In the genomic region with DNA sequence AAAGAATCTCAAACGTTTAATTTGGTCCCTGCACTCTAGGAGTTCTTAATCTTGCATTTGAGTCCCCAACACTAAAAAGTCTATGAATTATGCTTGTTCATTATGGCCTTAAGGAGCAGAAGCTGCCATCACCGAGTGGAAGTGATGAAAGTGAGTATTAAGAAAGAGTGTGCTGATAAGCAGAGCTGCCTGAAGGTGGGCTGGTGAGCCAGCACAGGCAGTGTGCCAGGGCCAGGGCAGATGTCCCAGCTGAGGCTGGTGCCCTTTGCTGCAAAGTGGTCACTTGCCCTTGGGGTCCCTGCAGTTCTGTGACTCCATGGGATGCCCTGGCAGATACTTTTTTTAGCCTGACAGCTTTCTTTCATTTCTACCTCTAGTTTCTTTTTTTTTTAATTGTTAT, we compare ENCODE assay signal across 16 cellular contexts.
DNase-seq lines count a peak whose midpoint lies in the region; ATAC-seq and TF ChIP-seq lines count a peak whose summit lies in the region.
"Had no signal": no experiment of that assay in that cellular context is flagged by ENCODE, and none has a peak within 500 bp of the region (broad histone marks: within the 10 kb centered on the region; RNA-seq: fewer than 3 reads in every experiment).

No MANE protein-coding gene starts in this region.

- no peak for TF ChIP-seq EP300 in transverse colon (IDR thresholded peaks at IDR 0.05; ENCODE audit: low read depth)

- no peaks in the 10 kb centered on the region for H3K4me1 ChIP-seq in BE2C
- H3K4me1 ChIP-seq in HEK293 (ENCODE audit: control insufficient read depth, insufficient read depth, low read length) = no peaks in the 10 kb centered on the region
- H3K4me1 ChIP-seq in heart left ventricle = peaks cover 0 to 37% (median 15%) of the 10 kb centered on the region in 12 donors
- H3K4me1 ChIP-seq in transverse colon = no peaks in the 10 kb centered on the region

- peaks cover 12% of the 10 kb centered on the region for H3K27me3 Mint-ChIP-seq in activated B cell treated with CpG ODN at 0.5 μM for 24 hours

- DNase-seq in BE2C (peak; percentile 22), activated B cell treated with CpG ODN at 0.5 μM for 24 hours (no peak), heart left ventricle (peak in 2 of 5 donors; percentile 63 to 73), GDM1 (lab: John Stamatoyannopoulos, UW) (no peak), transverse colon (no peak), mucosa of gallbladder (ENCODE audit: low spot score) (no peak)
- DNase-seq in NK-92 treated with Interleukin-12 subunit alpha and Interleukin-12 subunit beta, amount 100 ng/mL, for 24 hours (lab: John Stamatoyannopoulos, UW) = no peak
- DNase-seq: activated CD4-positive, alpha-beta T cell treated with anti-CD3 and anti-CD28 coated beads for 1 hour; central memory CD4-positive, alpha-beta T cell; foreskin melanocyte; stimulated activated CD4-positive, alpha-beta T cell treated with anti-CD3 and anti-CD28 coated beads, Interleukin-15, amount 100 ng/mL, for 24 hours had no signal

- in situ Hi-C loops in transverse colon (cut with MboI; ENCODE audit: low pct_ligation_motif_present in 1 of 4, low pct_unique_long_range_greater_than_20kb in 1 of 4, low sequenced_read_pairs in 3 of 4) = no loop called here

- H3K27ac ChIP-seq in HEK293 (ENCODE audit: extremely low read depth, low read depth, low read length) (no peak overlapping the region), heart left ventricle (peak overlapping the region in 8 of 12 donors; percentile 3 to 78 (median 58)), transverse colon (peak overlapping the region in 1 of 4 donors; percentile 46)
- H3K27ac ChIP-seq: C4-2B had no signal

- H3K4me3 ChIP-seq in BE2C (ENCODE audit: low read depth, low read length) (no peak overlapping the region), HEK293 (ENCODE audit: low read depth, low read length) (no peak overlapping the region), heart left ventricle (peak overlapping the region in 1 of 12 donors; percentile 1), transverse colon (no peak overlapping the region)
- H3K4me3 ChIP-seq: K562 had no signal

- TF ChIP-seq CTCF in BE2C (IDR thresholded peaks at IDR 0.05; ENCODE audit: low read depth, low read length) (0 out of 2 replicates have a peak, but pooled peaks have one; percentile 11), HEK293 (tag by site-specific recombination; IDR thresholded peaks at IDR 0.05) (0 out of 2 replicates have a peak, but pooled peaks have one; percentile 12), activated B cell treated with CpG ODN at 0.5 μM for 24 hours (IDR thresholded peaks at IDR 0.05) (no peak), heart left ventricle (IDR thresholded peaks at IDR 0.05) (no peak), transverse colon (IDR thresholded peaks at IDR 0.05) (no peak)

- H3K9me3 ChIP-seq in BE2C (no peaks in the 10 kb centered on the region), HEK293 (ENCODE audit: control insufficient read depth, insufficient read depth, low read depth, low read length) (no peaks in the 10 kb centered on the region), heart left ventricle (peaks cover 0 to 2% (median 0%) of the 10 kb centered on the region in 12 donors), transverse colon (no peaks in the 10 kb centered on the region)

- no peaks in the 10 kb centered on the region for H3K36me3 ChIP-seq in BE2C
- H3K36me3 ChIP-seq in HEK293 (ENCODE audit: control insufficient read depth in 2 of 2, insufficient read depth in 1 of 2, low read length in 2 of 2) = no peaks in the 10 kb centered on the region
- H3K36me3 ChIP-seq in heart left ventricle = no peaks in the 10 kb centered on the region
- H3K36me3 ChIP-seq in transverse colon = no peaks in the 10 kb centered on the region

- POLR2A ChIA-PET in HEK293 (lab: Yijun Ruan, JAX) (no interaction called here), activated B cell treated with CpG ODN at 0.5 μM for 24 hours (lab: Charles Lee) (interaction anchor here (1.5 kb wide), 1 partner anchor 105 kb away, joined by 4 read pairs; no protein-coding TSS in a partner anchor)

- peak overlapping the region; percentile 66 for H3K4me3 Mint-ChIP-seq in activated B cell treated with CpG ODN at 0.5 μM for 24 hours
- H3K4me3 Mint-ChIP-seq: activated T-helper 17 cell treated with anti-CD3 and anti-CD28 coated beads, Interleukin-2, amount 50 U/mL, for 72 hours; neural crest cell had no signal

- ATAC-seq in activated B cell treated with CpG ODN at 0.5 μM for 24 hours (ENCODE audit: low read depth) = no peak
- peak in 3 of 4 donors; percentile 29 to 71 (median 66) for ATAC-seq in heart left ventricle
- ATAC-seq: activated T-helper 17 cell treated with anti-CD3 and anti-CD28 coated beads, Interleukin-2, amount 50 U/mL, for 72 hours; K562 had no signal

- H3K9me3 Mint-ChIP-seq in activated B cell treated with CpG ODN at 0.5 μM for 24 hours = no peaks in the 10 kb centered on the region
- H3K9me3 Mint-ChIP-seq: activated T-helper 17 cell treated with anti-CD3 and anti-CD28 coated beads, Interleukin-2, amount 50 U/mL, for 72 hours; neural crest cell had no signal

- CTCF ChIA-PET in HEK293 (lab: Yijun Ruan, JAX) (interaction anchor here (0.7 to 1.3 kb wide), 4 partner anchors 8 to 1036 kb away, joined by 3 to 7 read pairs (median 4); no protein-coding TSS in a partner anchor), activated B cell treated with CpG ODN at 0.5 μM for 24 hours (lab: Charles Lee) (no interaction called here)

- H3K27me3 ChIP-seq in BE2C = no peaks in the 10 kb centered on the region
- peaks cover 0 to 5% (median 0%) of the 10 kb centered on the region in 9 donors for H3K27me3 ChIP-seq in heart left ventricle
- H3K27me3 ChIP-seq in transverse colon = no peaks in the 10 kb centered on the region

- TF ChIP-seq POLR2A in heart left ventricle (IDR thresholded peaks at IDR 0.05) (no peak), transverse colon (IDR thresholded peaks at IDR 0.05) (no peak)

- peaks cover 43% of the 10 kb centered on the region for H3K4me1 Mint-ChIP-seq in activated B cell treated with CpG ODN at 0.5 μM for 24 hours

- 11 to 17% (median 15%) methylated on average over 2 of the region's 2 CpGs for WGBS in heart left ventricle, 4 donors
- 20 to 23% methylated on average over 1 to 2 of the region's 2 CpGs for WGBS in transverse colon (ENCODE audit: low coverage in 1 of 2), 2 donors

- intact Hi-C loops in activated B cell treated with CpG ODN at 0.5 μM for 24 hours (cut with micrococcal nuclease) (no loop called here), heart left ventricle (cut with DNase I) (no loop called here), transverse colon (cut with DNase I; ENCODE audit: low total_unique reads) (no loop called here)

- H3K27ac Mint-ChIP-seq in activated B cell treated with CpG ODN at 0.5 μM for 24 hours = no peak overlapping the region
- H3K27ac Mint-ChIP-seq: activated T-helper 17 cell treated with anti-CD3 and anti-CD28 coated beads, Interleukin-2, amount 50 U/mL, for 72 hours had no signal

- no peaks in the 10 kb centered on the region for H3K36me3 Mint-ChIP-seq in activated B cell treated with CpG ODN at 0.5 μM for 24 hours (ENCODE audit: low read depth)

TF ChIP-seq in HEK293, 187 proteins besides CTCF, POLR2A, EP300 and RAD21:
- TF ChIP-seq SP2 (tag by site-specific recombination; IDR thresholded peaks at IDR 0.05) (no peak), ZNF148 (tag by site-specific recombination; IDR thresholded peaks at IDR 0.05; ENCODE audit: borderline replicate concordance) (no peak), PRDM1 (tag by site-specific recombination; IDR thresholded peaks at IDR 0.05) (no peak), ZNF707 (tag by site-specific recombination; IDR thresholded peaks at IDR 0.05) (no peak), EGR2 (tag by site-specific recombination; IDR thresholded peaks at IDR 0.05; ENCODE audit: low read depth) (no peak), HIC1 (tag by site-specific recombination; IDR thresholded peaks at IDR 0.05) (no peak), ZNF433 (tag by site-specific recombination; IDR thresholded peaks at IDR 0.05; ENCODE audit: low read depth) (no peak)

Comparison
In these comparisons a context has a peak if more than half of its experiments do, and no peak if none do; other contexts are left out.
1. CTCF ChIP-seq: peak in BE2C (single experiment) and HEK293 (single experiment); none in activated B cell treated with CpG ODN at 0.5 μM for 24 hours (single experiment), heart left ventricle (0 of 12) and transverse colon (0 of 5).